8 cellular contexts compared by ENCODE assay signal in the genomic region with DNA sequence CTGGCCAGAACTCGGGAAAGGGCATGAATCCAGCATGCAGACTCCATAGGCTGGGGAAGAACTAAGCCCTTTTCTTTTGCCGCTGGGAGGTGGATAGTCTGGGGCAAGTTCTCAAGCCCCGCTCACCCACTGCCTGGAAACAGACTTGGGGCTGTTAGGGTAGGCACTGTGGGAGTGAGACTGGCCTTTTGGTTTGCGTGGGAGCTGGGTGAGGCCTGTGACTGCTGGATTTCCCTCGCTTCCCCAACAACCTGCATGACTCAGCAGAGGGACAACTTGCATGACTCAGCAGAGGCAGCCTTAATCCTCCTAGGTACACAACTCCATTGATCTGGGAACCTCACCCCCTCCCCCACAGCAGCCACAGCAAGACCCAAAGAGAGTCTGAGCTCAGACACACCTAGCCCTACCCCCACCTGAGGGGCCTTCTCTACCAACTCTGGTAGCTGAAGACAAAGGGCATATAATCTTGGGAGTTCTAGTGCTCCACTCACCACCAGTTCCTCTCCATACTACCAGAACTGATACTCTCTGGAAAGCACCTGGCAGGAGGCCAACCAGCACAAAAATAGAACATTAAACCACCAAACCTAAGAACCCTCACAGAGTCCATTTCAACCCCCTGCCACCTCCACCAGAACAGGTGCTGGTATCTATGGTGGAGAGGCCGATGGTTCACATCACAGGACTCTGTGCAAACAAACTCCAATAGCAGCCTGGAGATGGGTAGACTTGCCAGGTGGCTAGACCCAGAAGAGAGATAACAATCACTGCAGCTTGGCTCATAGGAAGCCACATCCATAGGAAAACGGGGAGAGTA.
DNase-seq lines count a peak whose midpoint lies in the region; ATAC-seq and TF ChIP-seq lines count a peak whose summit lies in the region.

No MANE protein-coding gene starts in this region.

- 70 to 80% methylated on average over 3 of the region's 7 CpGs for WGBS in gastroesophageal sphincter (ENCODE audit: low coverage in 1 of 2), 2 donors

- H3K9ac ChIP-seq in skeletal muscle satellite cell (ENCODE audit: low read depth, low read length) = no peak overlapping the region

- H3K9me3 Mint-ChIP-seq in activated naive CD8-positive, alpha-beta T cell treated with anti-CD3 and anti-CD28 coated beads for 36 hours = no peaks in the 10 kb centered on the region

- peak overlapping the region; percentile 47 for H3K4me2 ChIP-seq in skeletal muscle satellite cell (ENCODE audit: low read length)

- H3K36me3 ChIP-seq in skeletal muscle satellite cell (ENCODE audit: insufficient read depth, low read length) = no peaks in the 10 kb centered on the region
- no peaks in the 10 kb centered on the region for H3K36me3 ChIP-seq in gastroesophageal sphincter

- in situ Hi-C loops in GM13977 (cut with MboI; ENCODE audit: low pct_unique_long_range_greater_than_20kb, low sequenced_read_pairs, unreplicated experiment) = no loop called here

- DNase-seq in ELF-1 (ENCODE audit: low read depth, low spot score) (peak; percentile 59), LoVo (ENCODE audit: low spot score) (peak; percentile 47), GM13977 (ENCODE audit: low spot score) (no peak), NCI-H2227 (lab: John Stamatoyannopoulos, UW; ENCODE audit: unreplicated experiment) (no peak)
- peak; percentile 17 for DNase-seq in activated naive CD8-positive, alpha-beta T cell treated with anti-CD3 and anti-CD28 coated beads for 36 hours

- no peak overlapping the region for H3K27ac ChIP-seq in gastroesophageal sphincter

- H3K4me3 ChIP-seq in skeletal muscle satellite cell (ENCODE audit: low read length) (no peak overlapping the region), gastroesophageal sphincter (no peak overlapping the region)

- peaks cover 16% of the 10 kb centered on the region for H3K4me1 Mint-ChIP-seq in activated naive CD8-positive, alpha-beta T cell treated with anti-CD3 and anti-CD28 coated beads for 36 hours

- peaks cover 21% of the 10 kb centered on the region for H3K36me3 Mint-ChIP-seq in activated naive CD8-positive, alpha-beta T cell treated with anti-CD3 and anti-CD28 coated beads for 36 hours

- ATAC-seq in GM21786 (IDR thresholded peaks at IDR 0.05; ENCODE audit: unreplicated experiment) (peak; percentile 56), gastroesophageal sphincter (no peak)

- no peak for TF ChIP-seq CTCF in GM13977 (IDR thresholded peaks at IDR 0.05; ENCODE audit: extremely low read depth, insufficient read depth, missing control alignments)
- no peak for TF ChIP-seq CTCF in gastroesophageal sphincter (IDR thresholded peaks at IDR 0.05)

- H3K27me3 ChIP-seq in skeletal muscle satellite cell (ENCODE audit: control insufficient read depth, insufficient read depth, low read length) = no peaks in the 10 kb centered on the region
- H3K27me3 ChIP-seq in gastroesophageal sphincter = no peaks in the 10 kb centered on the region

- TF ChIP-seq EP300 in gastroesophageal sphincter (IDR thresholded peaks at IDR 0.05) = no peak

- no peak for TF ChIP-seq POLR2A in gastroesophageal sphincter (IDR thresholded peaks at IDR 0.05)

- no peak overlapping the region for H3K4me3 Mint-ChIP-seq in activated naive CD8-positive, alpha-beta T cell treated with anti-CD3 and anti-CD28 coated beads for 36 hours

- no peaks in the 10 kb centered on the region for H3K27me3 Mint-ChIP-seq in activated naive CD8-positive, alpha-beta T cell treated with anti-CD3 and anti-CD28 coated beads for 36 hours

- H3K27ac Mint-ChIP-seq in activated naive CD8-positive, alpha-beta T cell treated with anti-CD3 and anti-CD28 coated beads for 36 hours = peak overlapping the region; percentile 35

- H3K9me3 ChIP-seq in skeletal muscle satellite cell (replicated peaks; ENCODE audit: low read length) = no peaks in the 10 kb centered on the region
- no peaks in the 10 kb centered on the region for H3K9me3 ChIP-seq in gastroesophageal sphincter

- H3K4me1 ChIP-seq in skeletal muscle satellite cell (ENCODE audit: control insufficient read depth, insufficient read depth, low read length) (peaks cover 11% of the 10 kb centered on the region), gastroesophageal sphincter (no peaks in the 10 kb centered on the region)

Comparison
In these comparisons a context has a peak if more than half of its experiments do, and no peak if none do; other contexts are left out.
1. DNase-seq: peak in ELF-1 (single experiment), LoVo (single experiment) and activated naive CD8-positive, alpha-beta T cell treated with anti-CD3 and anti-CD28 coated beads for 36 hours (single experiment); none in GM13977 (single experiment) and NCI-H2227 (single experiment).